ENCODE assay signal across 13 cellular contexts in genomic region chr9:134459573-134459972, GRCh38.
DNase-seq lines count a peak whose midpoint lies in the region; ATAC-seq and TF ChIP-seq lines count a peak whose summit lies in the region.
"Had no signal": no experiment of that assay in that cellular context is flagged by ENCODE, and none has a peak within 500 bp of the region (broad histone marks: within the 10 kb centered on the region; RNA-seq: fewer than 3 reads in every experiment).

No MANE protein-coding gene starts in this region.

- peak overlapping the region in 9 of 11 experiments; percentile 8 to 100 (median 97); a peak in 14 of 22 replicates for H3K27ac ChIP-seq in BLaER1 treated with 17β-estradiol and CSF1 and Interleukin-3, amounts not matched to agents 10 nM and 100 nM
- peak overlapping the region; percentile 57 for H3K27ac ChIP-seq in RWPE1
- H3K27ac ChIP-seq in mesenchymal stem cell (ENCODE audit: low read length, poor library complexity, severe bottlenecking), result no peak overlapping the region

- H3K9me3 ChIP-seq in BLaER1 treated with 17β-estradiol and CSF1 and Interleukin-3, amounts not matched to agents 10 nM and 100 nM (replicated peaks in 1 of 11), result peaks cover 5 to 11% (median 8%) of the 10 kb centered on the region in 11 experiments; a peak in 18 of 22 replicates
- H3K9me3 ChIP-seq in mesenchymal stem cell (ENCODE audit: control insufficient read depth, low read length), result peaks cover 11% of the 10 kb centered on the region
- H3K9me3 ChIP-seq: BE2C, HAP-1 had no signal

- H3K4me3 ChIP-seq in BLaER1 treated with 17β-estradiol and CSF1 and Interleukin-3, amounts not matched to agents 10 nM and 100 nM, result no peak overlapping the region
- no peak overlapping the region for H3K4me3 ChIP-seq in mesenchymal stem cell (ENCODE audit: insufficient read depth in 1 of 2, low read depth in 1 of 2, low read length in 2 of 2)
- H3K4me3 ChIP-seq: HAP-1 had no signal

- peaks cover 0 to 19% (median 0%) of the 10 kb centered on the region in 11 experiments; a peak in 3 of 22 replicates for H3K27me3 ChIP-seq in BLaER1 treated with 17β-estradiol and CSF1 and Interleukin-3, amounts not matched to agents 10 nM and 100 nM
- no peaks in the 10 kb centered on the region for H3K27me3 ChIP-seq in mesenchymal stem cell (ENCODE audit: control insufficient read depth in 1 of 2, insufficient read depth in 1 of 2, low read length in 2 of 2)
- H3K27me3 ChIP-seq: BE2C had no signal

- POLR2A ChIA-PET in RWPE1 (lab: Yijun Ruan, JAX; ENCODE audit: low non-redundant PET), result no interaction called here

- H2AK5ac ChIP-seq in mesenchymal stem cell (ENCODE audit: low read length, severe bottlenecking), result no peak overlapping the region

- peak overlapping the region in 1 of 2 experiments; percentile 21 for H3K4ac ChIP-seq in mesenchymal stem cell (ENCODE audit: low read depth in 1 of 2, low read length in 2 of 2)

- H4K8ac ChIP-seq in mesenchymal stem cell (ENCODE audit: low read length), result no peak overlapping the region

- no peaks in the 10 kb centered on the region for H3K36me3 ChIP-seq in BLaER1 treated with 17β-estradiol and CSF1 and Interleukin-3, amounts not matched to agents 10 nM and 100 nM
- no peaks in the 10 kb centered on the region for H3K36me3 ChIP-seq in mesenchymal stem cell (ENCODE audit: control insufficient read depth in 1 of 2, insufficient read depth in 2 of 2, low read depth in 1 of 2, low read length in 2 of 2)
- H3K36me3 ChIP-seq: BE2C, HAP-1 had no signal

- H3K14ac ChIP-seq in mesenchymal stem cell (ENCODE audit: low read length in 2 of 2), result peak overlapping the region in 1 of 2 experiments; percentile 38

- DNase-seq in RWPE1 (ENCODE audit: low spot score), result no peak
- no peak for DNase-seq in mesenchymal stem cell
- no peak for DNase-seq in SIG-M5 treated with dmso at 0.1 percent for 504 hours (lab: John Stamatoyannopoulos, UW; ENCODE audit: unreplicated experiment)
- no peak for DNase-seq in activated T-cell treated with anti-CD3 and anti-CD28 coated beads for 4 hours
- DNase-seq: ACHN; BE2C; CD4-positive, alpha-beta memory T cell; DMS153; DMS79; GDM1 had no signal

- H4K20me1 ChIP-seq in BLaER1 treated with 17β-estradiol and CSF1 and Interleukin-3, amounts not matched to agents 10 nM and 100 nM, result no peaks in the 10 kb centered on the region

- ATAC-seq in GM19455 (IDR thresholded peaks at IDR 0.05; ENCODE audit: unreplicated experiment), result no peak

- peak overlapping the region; percentile 86 to 98 (median 93) for H3K4me2 ChIP-seq in BLaER1 treated with 17β-estradiol and CSF1 and Interleukin-3, amounts not matched to agents 10 nM and 100 nM
- H3K4me2 ChIP-seq in mesenchymal stem cell (ENCODE audit: low read length, poor library complexity, severe bottlenecking), result no peak overlapping the region

- H2BK15ac ChIP-seq in mesenchymal stem cell (ENCODE audit: low read depth, poor library complexity, severe bottlenecking), result peak overlapping the region; percentile 82

- peak overlapping the region; percentile 4 for H2BK12ac ChIP-seq in mesenchymal stem cell (ENCODE audit: low read length in 2 of 2)

- CTCF ChIA-PET in RWPE1 (lab: Yijun Ruan, JAX), result interaction anchor here (0.6 to 1.5 kb wide), 4 partner anchors 10 to 280 kb away, joined by 3 to 7 read pairs (median 3); no protein-coding TSS in a partner anchor

- H3K18ac ChIP-seq in mesenchymal stem cell (ENCODE audit: low read depth in 1 of 2, low read length in 2 of 2), result peak overlapping the region in 1 of 2 experiments; percentile 13

- H3K4me1 ChIP-seq in BLaER1 treated with 17β-estradiol and CSF1 and Interleukin-3, amounts not matched to agents 10 nM and 100 nM, result peaks cover 57 to 96% (median 95%) of the 10 kb centered on the region in 10 experiments
- H3K4me1 ChIP-seq in mesenchymal stem cell (ENCODE audit: control insufficient read depth, insufficient read depth, low read depth, low read length), result peaks cover 43% of the 10 kb centered on the region
- H3K4me1 ChIP-seq: HAP-1 had no signal

- peak overlapping the region; percentile 19 for H4K91ac ChIP-seq in mesenchymal stem cell (ENCODE audit: low read length)

- peak overlapping the region in 5 of 11 experiments; percentile 5 to 95 (median 89); a peak in 6 of 22 replicates for H3K9ac ChIP-seq in BLaER1 treated with 17β-estradiol and CSF1 and Interleukin-3, amounts not matched to agents 10 nM and 100 nM
- H3K9ac ChIP-seq in mesenchymal stem cell (ENCODE audit: low read length), result no peak overlapping the region

- no peak overlapping the region for H2BK120ac ChIP-seq in mesenchymal stem cell (ENCODE audit: low read depth, low read length)

- no peak overlapping the region for H2AFZ ChIP-seq in mesenchymal stem cell (ENCODE audit: low read depth, low read length)

- WGBS in mesenchymal stem cell, result 88% methylated on average over 10 of the region's 10 CpGs

- no peaks in the 10 kb centered on the region for H3K79me1 ChIP-seq in mesenchymal stem cell (replicated peaks; ENCODE audit: low read length, poor library complexity, severe bottlenecking)

- H3K23ac ChIP-seq in mesenchymal stem cell (ENCODE audit: low read length in 2 of 2), result no peak overlapping the region

- no peak for TF ChIP-seq CTCF in RWPE1 (conservative IDR thresholded peaks at IDR 0.05; ENCODE audit: low read depth)

- H2BK5ac ChIP-seq in mesenchymal stem cell (ENCODE audit: low read depth, low read length, poor library complexity, severe bottlenecking), result no peak overlapping the region
